In genomic region chr1:164561007-164561406, GRCh38 we compare ENCODE assay signal across 9 cellular contexts. TPM values are rescaled to one million over a fixed set of nuclear protein-coding genes. Genes with fewer than 3 reads are reported as not detected.
A peak's percentile ranks its signal among the peaks of the same experiment; 100 is the strongest.
DNase-seq lines count a peak whose midpoint lies in the region; ATAC-seq and TF ChIP-seq lines count a peak whose summit lies in the region.
"Had no signal": no experiment of that assay in that cellular context is flagged by ENCODE, and none has a peak within 500 bp of the region (broad histone marks: within the 10 kb centered on the region; RNA-seq: fewer than 3 reads in every experiment).

No MANE protein-coding gene starts in this region.

- H3K36me3 Mint-ChIP-seq in T-helper 17 cell (ENCODE audit: low read depth) = no peaks in the 10 kb centered on the region

- no peak overlapping the region for H3K27ac Mint-ChIP-seq in T-helper 17 cell

- H3K27ac ChIP-seq in mammary epithelial cell (ENCODE audit: insufficient read depth, low read depth, low read length) (peak overlapping the region; percentile 69), testis (peak overlapping the region; percentile 86 to 92)

- no peak for ATAC-seq in T-helper 17 cell

- WGBS in mammary epithelial cell (ENCODE audit: low coverage, missing lambda C conversion rate) = 0% methylated on average over 7 of the region's 7 CpGs
- WGBS in lower leg skin, 2 donors = 5 to 8% methylated on average over 7 of the region's 7 CpGs
- WGBS in testis, 2 donors = 6 to 8% methylated on average over 7 of the region's 7 CpGs

- H3K27me3 Mint-ChIP-seq in T-helper 17 cell = peaks cover 15% of the 10 kb centered on the region

- in situ Hi-C loops in mammary epithelial cell (cut with MboI; ENCODE audit: low sequenced_read_pairs in 2 of 2) = no loop called here

- peak overlapping the region; percentile 89 for H3K4me2 ChIP-seq in mammary epithelial cell (ENCODE audit: insufficient read depth, low read depth, low read length)

- H3K36me3 ChIP-seq in mammary epithelial cell (ENCODE audit: insufficient read depth, low read length) = no peaks in the 10 kb centered on the region
- H3K36me3 ChIP-seq in testis (ENCODE audit: low read depth, missing control alignments) = no peaks in the 10 kb centered on the region

- BruUV-seq in mammary epithelial cell (replicated peaks; lab: Mats Ljungman, UMichigan) = no TSS peak

- H3K79me2 ChIP-seq in mammary epithelial cell (ENCODE audit: insufficient read depth, low read length) = peaks cover 12% of the 10 kb centered on the region

- no peaks in the 10 kb centered on the region for H4K20me1 ChIP-seq in mammary epithelial cell (ENCODE audit: insufficient read depth, low read length)

- H3K4me3 Mint-ChIP-seq in T-helper 17 cell = no peak overlapping the region

- peak overlapping the region; percentile 60 for H3K9ac ChIP-seq in mammary epithelial cell (ENCODE audit: insufficient read depth, low read length)

- no peaks in the 10 kb centered on the region for H3K27me3 ChIP-seq in mammary epithelial cell (ENCODE audit: insufficient read depth, low read length)
- no peaks in the 10 kb centered on the region for H3K27me3 ChIP-seq in testis

- CTCF ChIA-PET in mammary epithelial cell (lab: Charles Lee; ENCODE audit: low non-redundant PET) = interaction anchor here (0.7 kb wide), 1 partner anchor 269 kb away, joined by 3 read pairs; no protein-coding TSS in a partner anchor

- H3K4me3 ChIP-seq in mammary epithelial cell (replicated peaks in 1 of 3; ENCODE audit: insufficient read depth in 1 of 3, low read depth in 2 of 3, low read length in 3 of 3) (peak overlapping the region; percentile 61 to 94 (median 73)), lower leg skin (ENCODE audit: low read depth, poor library complexity, severe bottlenecking) (peak overlapping the region; percentile 52), testis (peak overlapping the region; percentile 66 to 81)

- intact Hi-C loops in mammary epithelial cell (cut with micrococcal nuclease) (loop anchor here (10.0 kb wide), 1 partner anchor 144 kb away; no protein-coding TSS in a partner anchor), lower leg skin (cut with DNase I; ENCODE audit: low total_unique reads) (no loop called here), testis (cut with DNase I; ENCODE audit: low total_unique reads) (no loop called here)

- TF ChIP-seq POLR2A in lower leg skin (IDR thresholded peaks at IDR 0.05) (no peak), testis (IDR thresholded peaks at IDR 0.05) (no peak)

- peaks cover 7% of the 10 kb centered on the region for H3K4me1 ChIP-seq in mammary epithelial cell (ENCODE audit: insufficient read depth, low read length)
- H3K4me1 ChIP-seq in testis = peaks cover 2% of the 10 kb centered on the region

- H3K9me3 ChIP-seq in mammary epithelial cell (replicated peaks; ENCODE audit: insufficient read depth, low read length) = no peaks in the 10 kb centered on the region
- H3K9me3 ChIP-seq in testis = no peaks in the 10 kb centered on the region
- H3K9me3 ChIP-seq in T-helper 17 cell (ENCODE audit: control insufficient read depth, low read length, poor library complexity, severe bottlenecking) = no peaks in the 10 kb centered on the region

- peaks cover 3% of the 10 kb centered on the region for H3K4me1 Mint-ChIP-seq in T-helper 17 cell

- peak; percentile 40 for DNase-seq in NCI-H1694 treated with DMSO at 0.1 percent for 48 hours (lab: John Stamatoyannopoulos, UW)
- no peak for DNase-seq in NCI-H1694 (lab: John Stamatoyannopoulos, UW)
- DNase-seq in mammary epithelial cell = peak; percentile 31
- no peak for DNase-seq in lower leg skin (ENCODE audit: low spot score in 2 of 2)
- no peak for DNase-seq in testis
- DNase-seq in T-helper 17 cell = no peak
- DNase-seq in GM20000 (ENCODE audit: low spot score) = no peak
- no peak for DNase-seq in NCI-H2171 treated with DMSO at 0.1 percent for 48 hours (lab: John Stamatoyannopoulos, UW)
- DNase-seq: AML-193 had no signal

- dilution Hi-C loops in mammary epithelial cell (cut with HindIII; ENCODE audit: low sequenced_read_pairs) = no loop called here

- peak overlapping the region; percentile 87 for H2AFZ ChIP-seq in mammary epithelial cell (ENCODE audit: low read depth, low read length)

- no peak for TF ChIP-seq CTCF in mammary epithelial cell (conservative IDR thresholded peaks at IDR 0.05 in 1 of 2, IDR thresholded peaks at IDR 0.05 in 1 of 2; ENCODE audit: extremely low read depth in 1 of 2, insufficient read depth in 1 of 2, low read depth in 1 of 2, low read length in 2 of 2)
- no peak for TF ChIP-seq CTCF in lower leg skin (IDR thresholded peaks at IDR 0.05)
- TF ChIP-seq CTCF in testis (IDR thresholded peaks at IDR 0.05) = no peak
- TF ChIP-seq CTCF in GM20000 (IDR thresholded peaks at IDR 0.05; ENCODE audit: extremely low read depth, missing control alignments) = no peak

RNA-seq across cellular contexts. Expression of gene PBX1, which starts 2.0 kb away (rescaled TPM):
- 10 to 100 TPM; 10.2 to 14.8 TPM for total RNA-seq in mammary epithelial cell
- 4.9 TPM for polyA plus RNA-seq in mammary epithelial cell
- polyA minus RNA-seq in mammary epithelial cell = 6.4 TPM
- total RNA-seq in lower leg skin = 10 to 100 TPM; 10.0 to 24.1 (median 15.4) TPM
- 10 to 100 TPM; 20.3 to 25.0 TPM for total RNA-seq in testis
- 20.2 TPM for polyA plus RNA-seq in testis (ENCODE audit: insufficient read depth, low read depth, low replicate concordance)
- 10 to 100 TPM in 1 of 2 donors, under 1 TPM in 1; 0.80 to 16.6 TPM for total RNA-seq in T-helper 17 cell

Comparison
In these comparisons a context has a peak if more than half of its experiments do, and no peak if none do; other contexts are left out.
1. DNase-seq: peak in NCI-H1694 treated with DMSO at 0.1 percent for 48 hours (single experiment) and mammary epithelial cell (single experiment); none in NCI-H1694 (single experiment), lower leg skin (0 of 2), testis (single experiment), T-helper 17 cell (0 of 3), GM20000 (single experiment) and NCI-H2171 treated with DMSO at 0.1 percent for 48 hours (single experiment).
2. Peak in every context shown above with its lines, with median percentiles within 50 percentile points of each other: H3K4me3 ChIP-seq.